Comparison of ENCODE assay signal across 26 cellular contexts in the genomic region with DNA sequence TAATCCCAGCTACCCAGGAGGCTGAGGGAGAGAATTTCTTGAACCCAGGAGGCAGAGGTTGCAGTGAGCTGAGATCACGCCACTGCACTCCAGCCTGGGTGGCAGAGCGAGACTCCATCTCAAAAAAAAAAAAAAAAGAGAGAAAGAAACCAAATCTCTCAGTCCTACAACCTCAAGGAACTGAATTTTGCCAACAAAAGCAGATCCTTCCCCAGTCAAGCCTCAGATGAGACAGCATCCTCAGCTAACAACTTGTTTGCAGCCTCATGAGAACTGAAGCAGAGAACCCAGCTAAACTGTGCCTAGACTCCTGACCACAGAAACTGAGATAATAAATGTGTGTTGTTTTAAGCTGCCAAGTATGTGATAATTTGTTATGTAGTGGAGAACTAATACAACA.
"Had no signal": no experiment of that assay in that cellular context is flagged by ENCODE, and none has a peak within 500 bp of the region (broad histone marks: within the 10 kb centered on the region; RNA-seq: fewer than 3 reads in every experiment).

No MANE protein-coding gene starts in this region.

- H3K27me3 ChIP-seq: ascending aorta had no signal

- H3K4me1 ChIP-seq: ascending aorta had no signal

- H3K4me3 ChIP-seq: ascending aorta, SK-N-MC had no signal

- H3K36me3 ChIP-seq: ascending aorta had no signal

- DNase-seq: activated B cell treated with CpG ODN at 0.5 μM for 24 hours; activated CD4-positive, alpha-beta T cell treated with anti-CD3 and anti-CD28 coated beads for 1 hour; activated CD4-positive, alpha-beta T cell treated with anti-CD3 and anti-CD28 coated beads, Interleukin-2, amount 10 ng/mL, durations not matched to agents 24 days and 14 days; activated CD4-positive, alpha-beta T cell treated with anti-CD3 and anti-CD28 coated beads, Interleukin-2, amount 50 U/mL, for 48 hours; activated CD8-positive, alpha-beta memory T cell treated with anti-CD3 and anti-CD28 coated beads, Interleukin-2, amount 10 ng/mL, durations not matched to agents 7 days and 5 days; activated effector memory CD4-positive, alpha-beta T cell treated with anti-CD3 and anti-CD28 coated beads, Interleukin-2, amount 50 U/mL, for 16 hours; activated naive CD4-positive, alpha-beta T cell treated with Interleukin-2 at 50 U/mL for 16 hours; activated naive CD8-positive, alpha-beta T cell treated with anti-CD3 and anti-CD28 coated beads, Interleukin-2, amount 50 U/mL, for 24 hours; activated T-cell treated with anti-CD3 and anti-CD28 coated beads, Interleukin-2, amount 50 U/mL, for 24 hours; amniotic stem cell; NCI-H1048; NCI-H146; NCI-H187 treated with DMSO at 0.1 percent for 48 hours; NCI-H2081 treated with DMSO at 0.1 percent for 48 hours; NCI-H446; NCI-H524 treated with DMSO at 0.1 percent for 48 hours; NCI-H748 treated with DMSO at 0.1 percent for 48 hours; RPMI8226; T-cell; T-helper 2 cell; T1000 had no signal

- H3K27ac ChIP-seq: ascending aorta, SK-N-MC had no signal

- ATAC-seq: activated CD8-positive, alpha-beta memory T cell treated with anti-CD3 and anti-CD28 coated beads, Interleukin-2, amount 10 ng/mL, durations not matched to agents 7 days and 5 days; activated naive CD4-positive, alpha-beta T cell treated with anti-CD3 and anti-CD28 coated beads, Interleukin-2, amount 50 U/mL, for 72 hours; activated naive CD8-positive, alpha-beta T cell treated with anti-CD3 and anti-CD28 coated beads, Interleukin-2, amount 50 U/mL, for 24 hours; Panc1; Right ventricle myocardium inferior; T-cell had no signal
